Comparison of ENCODE assay signal across 1 cellular context in genomic region chr1:109627692-109628399, GRCh38.
TF ChIP-seq lines count a peak whose summit lies in the region.

No MANE protein-coding gene starts in this region.

TF ChIP-seq in endothelial cell of umbilical vein, 7 proteins besides CTCF, POLR2A, EP300 and RAD21:
- TF ChIP-seq EZH2 (IDR thresholded peaks at IDR 0.05; ENCODE audit: borderline replicate concordance, low read depth, low read length, severe bottlenecking) = no peak
- TF ChIP-seq JUN (IDR thresholded peaks at IDR 0.05; ENCODE audit: borderline replicate concordance, insufficient read depth, insufficient read length, low read depth) = no peak
- TF ChIP-seq, protein P1, sequence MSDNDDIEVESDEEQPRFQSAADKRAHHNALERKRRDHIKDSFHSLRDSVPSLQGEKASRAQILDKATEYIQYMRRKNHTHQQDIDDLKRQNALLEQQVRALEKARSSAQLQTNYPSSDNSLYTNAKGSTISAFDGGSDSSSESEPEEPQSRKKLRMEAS (IDR thresholded peaks at IDR 0.05; ENCODE audit: insufficient read depth, insufficient read length) = no peak
- TF ChIP-seq GATA2 (IDR thresholded peaks at IDR 0.05; ENCODE audit: insufficient read depth, insufficient read length, low read depth, low read length) = no peak
- no peak for TF ChIP-seq MYC (IDR thresholded peaks at IDR 0.05; ENCODE audit: low read depth, low read length)
- no peak for TF ChIP-seq FOS (IDR thresholded peaks at IDR 0.05; ENCODE audit: borderline replicate concordance, insufficient read depth, low read length)
- TF ChIP-seq POLR2AphosphoS5 (IDR thresholded peaks at IDR 0.05; ENCODE audit: insufficient read depth, low read depth, low read length) = no peak
